ENCODE assay signal across 8 cellular contexts in the genomic region with DNA sequence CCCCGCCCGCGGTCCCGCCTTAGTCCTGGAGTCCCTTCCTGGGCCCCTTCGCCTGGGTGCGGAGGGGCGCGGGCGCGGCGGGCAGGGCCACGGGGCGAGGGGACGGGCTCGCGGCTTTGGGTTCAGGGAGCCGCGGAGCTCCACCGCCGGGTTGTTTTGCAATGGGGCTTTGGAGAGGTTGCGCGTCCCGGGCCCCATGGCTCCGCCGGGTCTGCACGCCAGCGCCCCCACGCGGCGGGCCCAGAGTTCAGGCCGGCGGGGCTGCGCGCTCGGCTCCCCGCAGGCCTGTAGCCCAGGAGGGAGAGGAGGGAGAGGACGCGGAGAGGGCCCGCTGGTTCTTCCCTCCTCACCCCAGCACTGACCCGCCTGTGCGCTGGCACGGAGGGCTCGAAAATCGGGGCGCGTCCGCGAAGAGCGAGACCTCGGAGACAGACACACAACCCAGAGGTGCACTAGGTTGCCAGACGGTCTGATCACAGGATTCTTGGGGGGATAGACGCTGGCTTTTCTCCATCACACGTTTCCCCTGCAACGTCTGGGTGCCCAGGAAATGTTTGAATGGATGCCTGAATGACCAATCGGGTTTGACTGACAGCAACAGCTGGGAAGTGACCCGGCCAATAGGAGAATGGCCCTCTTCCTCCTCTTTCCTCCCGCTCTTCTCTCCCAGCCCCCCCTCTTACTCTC. TPM values are rescaled to one million over a fixed set of nuclear protein-coding genes. Genes with fewer than 3 reads are reported as not detected.
DNase-seq lines count a peak whose midpoint lies in the region; FAIRE-seq and TF ChIP-seq lines count a peak whose summit lies in the region.

No MANE protein-coding gene starts in this region.

- H3K56ac ChIP-seq in H1 (replicated peaks; ENCODE audit: insufficient read length, low read depth, low read length): no peak overlapping the region

- peak in 2 of 3 experiments; percentile 82 to 85; a peak in 3 of 4 replicates for TF ChIP-seq CTCF in H1 (IDR thresholded peaks at IDR 0.05; ENCODE audit: control extremely low read depth in 1 of 3, insufficient read depth in 1 of 3, low read depth in 1 of 3, low read length in 3 of 3)

- H3K4me3 Mint-ChIP-seq in activated T-cell treated with anti-CD3 and anti-CD28 coated beads, Interleukin-2, amount 50 U/mL, for 24 hours: no peak overlapping the region

- H3K9ac ChIP-seq in NT2/D1 (ENCODE audit: insufficient read length, low read depth) (peak overlapping the region; percentile 67), H1 (replicated peaks in 1 of 4; ENCODE audit: extremely low read depth in 1 of 4, low read depth in 3 of 4, low read length in 3 of 4) (0 out of 7 replicates have a peak overlapping the region, but pooled peaks of 2 of the 4 experiments have one; percentile 2 to 5)

- no peaks in the 10 kb centered on the region for H3K79me2 ChIP-seq in H1 (ENCODE audit: control insufficient read depth in 1 of 2, insufficient read depth in 2 of 2, low read length in 2 of 2)

- no peak overlapping the region for H4K91ac ChIP-seq in H1 (replicated peaks; ENCODE audit: insufficient read length, low read length)

- H3K9me3 ChIP-seq in NT2/D1 (ENCODE audit: insufficient read depth, low read length) (no peaks in the 10 kb centered on the region), H1 (ENCODE audit: insufficient read depth in 2 of 2, low read depth in 1 of 2, low read length in 1 of 2) (no peaks in the 10 kb centered on the region)

- no peaks in the 10 kb centered on the region for H3K79me1 ChIP-seq in H1 (ENCODE audit: low read depth, low read length)

- no peaks in the 10 kb centered on the region for H3K9me3 Mint-ChIP-seq in activated T-cell treated with anti-CD3 and anti-CD28 coated beads, Interleukin-2, amount 50 U/mL, for 24 hours

- H3K4me1 ChIP-seq in NT2/D1 (ENCODE audit: insufficient read depth, insufficient read length) (peaks cover 5% of the 10 kb centered on the region), H1 (replicated peaks in 1 of 4; ENCODE audit: control insufficient read depth in 3 of 4, insufficient read depth in 4 of 4, low read length in 3 of 4) (peaks cover 0 to 18% (median 8%) of the 10 kb centered on the region in 4 experiments; a peak in 6 of 7 replicates)

- no peak overlapping the region for H3K27ac Mint-ChIP-seq in activated T-cell treated with anti-CD3 and anti-CD28 coated beads, Interleukin-2, amount 50 U/mL, for 24 hours

- H2BK20ac ChIP-seq in H1 (ENCODE audit: low read length): peak overlapping the region; percentile 72; the same call in 1 of the 2 replicates

- H3K4me1 Mint-ChIP-seq in activated T-cell treated with anti-CD3 and anti-CD28 coated beads, Interleukin-2, amount 50 U/mL, for 24 hours (ENCODE audit: low read depth): peaks cover 15% of the 10 kb centered on the region

- CTCF ChIA-PET in H1 (lab: Charles Lee; ENCODE audit: partially characterized antibody): interaction anchor here (0.6 to 5.5 kb wide), 20 partner anchors 9 to 332 kb away, joined by 3 to 61 read pairs (median 4); no protein-coding TSS in a partner anchor

- TF ChIP-seq RAD21 in H1 (IDR thresholded peaks at IDR 0.05 in 1 of 2, conservative IDR thresholded peaks at IDR 0.05 in 1 of 2; ENCODE audit: low read depth in 2 of 2, low read length in 2 of 2): peak; percentile 50 to 75; a peak in 3 of 4 replicates

- no peak for TF ChIP-seq EP300 in H1 (IDR thresholded peaks at IDR 0.05; ENCODE audit: borderline replicate concordance in 1 of 2, low read depth in 2 of 2, low read length in 2 of 2)

- H3K18ac ChIP-seq in H1 (ENCODE audit: extremely low read depth, low read length): no peak overlapping the region

- DNase-seq in activated T-cell treated with anti-CD3 and anti-CD28 coated beads, Interleukin-2, amount 50 U/mL, for 24 hours: peak; percentile 40
- DNase-seq in activated T-cell treated with anti-CD3 and anti-CD28 coated beads for 4 hours: no peak
- peak; percentile 48 for DNase-seq in NT2/D1 (ENCODE audit: low read depth, low spot score)
- DNase-seq in H1 (ENCODE audit: low read depth in 1 of 2, low spot score in 2 of 2): peak in 1 of 2 experiments; percentile 87
- DNase-seq in midbrain (lab: John Stamatoyannopoulos, UW): peak; percentile 14
- no peak for DNase-seq in T1000 (lab: John Stamatoyannopoulos, UW)
- no peak for DNase-seq in NCI-H2081 (lab: John Stamatoyannopoulos, UW)
- DNase-seq in NCI-H345 treated with DMSO at 0.1 percent for 48 hours (lab: John Stamatoyannopoulos, UW; ENCODE audit: unreplicated experiment): no peak

- no peak overlapping the region for H4K5ac ChIP-seq in H1 (ENCODE audit: insufficient read length, low read depth, low read length)

- peak overlapping the region; percentile 91; the same call in 1 of the 2 replicates for H2BK12ac ChIP-seq in H1 (ENCODE audit: low read depth, low read length)

- H3K23me2 ChIP-seq in H1 (ENCODE audit: low read depth, low read length): peaks cover 12% of the 10 kb centered on the region

- no peak overlapping the region for H2BK15ac ChIP-seq in H1 (ENCODE audit: low read length)

- peak overlapping the region; percentile 74 to 98 for H3K4me2 ChIP-seq in H1 (ENCODE audit: insufficient read depth in 1 of 2, low read depth in 2 of 2, low read length in 2 of 2)

- no peak overlapping the region; the same call in 1 of the 2 replicates for H2BK5ac ChIP-seq in H1 (ENCODE audit: low read depth, low read length)

- no peak overlapping the region for H2BK120ac ChIP-seq in H1 (replicated peaks; ENCODE audit: low read depth, low read length)

- H3K14ac ChIP-seq in H1 (ENCODE audit: insufficient read length): no peak overlapping the region

- peak; percentile 50 for FAIRE-seq in H1 (lab: Jason Lieb, UNC)

- no peak overlapping the region for H3K27ac ChIP-seq in H1 (ENCODE audit: low read depth, low read length)

- H3K27me3 ChIP-seq in NT2/D1 (ENCODE audit: insufficient read depth, insufficient read length): peaks cover 50% of the 10 kb centered on the region
- peaks cover 29 to 51% (median 47%) of the 10 kb centered on the region in 4 experiments for H3K27me3 ChIP-seq in H1 (replicated peaks in 1 of 4; ENCODE audit: control insufficient read depth in 3 of 4, extremely low read depth in 1 of 4, insufficient read depth in 3 of 4, low read length in 3 of 4)

- H4K8ac ChIP-seq in H1 (ENCODE audit: extremely low read depth, insufficient read depth, low read length): no peak overlapping the region; the same call in 1 of the 2 replicates

- H3K23ac ChIP-seq in H1 (ENCODE audit: insufficient read length): no peak overlapping the region

- POLR2A ChIA-PET in H1 (lab: Charles Lee; ENCODE audit: partially characterized antibody): interaction anchor here (1.1 to 2.7 kb wide), 2 partner anchors 11 to 68 kb away, joined by 4 to 20 read pairs; no protein-coding TSS in a partner anchor

- no peak overlapping the region for H2AK5ac ChIP-seq in H1 (ENCODE audit: low read depth, low read length)

- no peaks in the 10 kb centered on the region for H3K36me3 Mint-ChIP-seq in activated T-cell treated with anti-CD3 and anti-CD28 coated beads, Interleukin-2, amount 50 U/mL, for 24 hours (ENCODE audit: low read depth)

- no peak overlapping the region for H3K4ac ChIP-seq in H1 (replicated peaks; ENCODE audit: insufficient read length, low read depth, low read length)

- 4% methylated on average over 25 of the region's 57 CpGs; no CpG with 5 or more reads in 1 of the 2 experiments for WGBS in H1 (ENCODE audit: extremely low coverage in 1 of 2, insufficient coverage in 1 of 2, insufficient read length in 1 of 2, insufficient replicate concordance in 2 of 2, low coverage in 1 of 2, low lambda C conversion rate in 2 of 2, missing lambda C conversion rate in 1 of 2), 2 experiments

- peaks cover 89% of the 10 kb centered on the region for H3K27me3 Mint-ChIP-seq in activated T-cell treated with anti-CD3 and anti-CD28 coated beads, Interleukin-2, amount 50 U/mL, for 24 hours

- peaks cover 6 to 14% of the 10 kb centered on the region in 2 experiments for H4K20me1 ChIP-seq in H1 (replicated peaks in 1 of 2; ENCODE audit: control insufficient read depth in 1 of 2, insufficient read depth in 2 of 2, low read length in 2 of 2)

- no peaks in the 10 kb centered on the region for H3K36me3 ChIP-seq in NT2/D1 (ENCODE audit: insufficient read depth, insufficient read length, low read length)
- H3K36me3 ChIP-seq in H1 (ENCODE audit: control insufficient read depth in 2 of 4, insufficient read depth in 4 of 4, low read length in 3 of 4): peaks cover 0 to 9% (median 0%) of the 10 kb centered on the region in 4 experiments; a peak in 1 of 8 replicates

- peak overlapping the region; percentile 96 for H2AFZ ChIP-seq in H1 (ENCODE audit: low read length)

- no peak for TF ChIP-seq POLR2A in H1 (IDR thresholded peaks at IDR 0.05; ENCODE audit: control extremely low read depth in 1 of 2, low read depth in 2 of 2, low read length in 2 of 2)

- H3K4me3 ChIP-seq in NT2/D1 (ENCODE audit: insufficient read length, low read depth) (peak overlapping the region; percentile 36), H1 (ENCODE audit: extremely low read depth in 1 of 4, insufficient read depth in 2 of 4, low read depth in 3 of 4, low read length in 4 of 4) (peak overlapping the region; percentile 53 to 68 (median 64))

TF ChIP-seq in H1, 55 proteins besides CTCF, POLR2A, EP300 and RAD21 (continues in another document):
- TF ChIP-seq CHD1 (IDR thresholded peaks at IDR 0.05; ENCODE audit: low read depth, low read length): no peak
- TF ChIP-seq SP1 (IDR thresholded peaks at IDR 0.05; ENCODE audit: low read depth, low read length): peak; percentile 73
- peak; percentile 60; the same call in 1 of the 2 replicates for TF ChIP-seq TAF1 (IDR thresholded peaks at IDR 0.05; ENCODE audit: low read depth, low read length)
- no peak for TF ChIP-seq SUZ12 (IDR thresholded peaks at IDR 0.05; ENCODE audit: low read length)
- no peak for TF ChIP-seq KDM1A (IDR thresholded peaks at IDR 0.05; ENCODE audit: borderline replicate concordance, low read length)
- TF ChIP-seq CREB1 (IDR thresholded peaks at IDR 0.05): peak; percentile 11; the same call in 1 of the 2 replicates
- TF ChIP-seq TAF7 (optimal IDR thresholded peaks at IDR 0.05; ENCODE audit: borderline replicate concordance, low read depth, low read length): peak; percentile 35
- TF ChIP-seq SP2 (IDR thresholded peaks at IDR 0.05; ENCODE audit: low read length): no peak
- TF ChIP-seq CEBPB (IDR thresholded peaks at IDR 0.05; ENCODE audit: low read depth, low read length): peak; percentile 63; the same call in 1 of the 2 replicates
- no peak for TF ChIP-seq NRF1 (IDR thresholded peaks at IDR 0.05; ENCODE audit: low read depth, low read length)

RNA-seq across cellular contexts. Expression of a gene that starts 4.9 kb away (rescaled TPM):
- total RNA-seq in H1 (2021; fragmentation: NEBNext Ultra II Directional; extraction: Animal tissue kit (Norgen Biotek cat#: 25700)): 0.84 and 1.0 TPM in 2 replicates
- 0.47 and 0.77 TPM in 2 replicates for polyA plus RNA-seq in H1 (2011; rRNA removed)
- 0.87 TPM for polyA plus RNA-seq in H1 (2011; cell fraction: cytosol; rRNA removed)
- 0.23 TPM for polyA plus RNA-seq in H1 (2011; cell fraction: nucleus; rRNA removed)
- 0.19 to 0.31 TPM (median 0.27 TPM) in 4 replicates for polyA plus RNA-seq in H1 (2012, experiment 1 of 2)
- 0.50 TPM for polyA plus RNA-seq in H1 (2012, experiment 2 of 2)
- 0.51 TPM for polyA plus RNA-seq in H1 (2013, experiment 1 of 2)
- 0.59 TPM for polyA plus RNA-seq in H1 (2013, experiment 2 of 2)
- 0.15 and 0.32 TPM in 2 replicates for polyA minus RNA-seq in H1 (2011; rRNA and poly(A)+ RNA removed)
- 0.66 TPM for polyA minus RNA-seq in H1 (2011; cell fraction: cytosol; rRNA and poly(A)+ RNA removed)
- 1.8 TPM for polyA minus RNA-seq in H1 (2011; cell fraction: nucleus; rRNA and poly(A)+ RNA removed)

Comparison
In these comparisons a context has a peak if more than half of its experiments do, and no peak if none do; other contexts are left out.
1. DNase-seq: peak in activated T-cell treated with anti-CD3 and anti-CD28 coated beads, Interleukin-2, amount 50 U/mL, for 24 hours (single experiment), NT2/D1 (single experiment) and midbrain (single experiment); none in activated T-cell treated with anti-CD3 and anti-CD28 coated beads for 4 hours (single experiment), T1000 (single experiment), NCI-H2081 (0 of 2) and NCI-H345 treated with DMSO at 0.1 percent for 48 hours (single experiment).